In the genomic region with DNA sequence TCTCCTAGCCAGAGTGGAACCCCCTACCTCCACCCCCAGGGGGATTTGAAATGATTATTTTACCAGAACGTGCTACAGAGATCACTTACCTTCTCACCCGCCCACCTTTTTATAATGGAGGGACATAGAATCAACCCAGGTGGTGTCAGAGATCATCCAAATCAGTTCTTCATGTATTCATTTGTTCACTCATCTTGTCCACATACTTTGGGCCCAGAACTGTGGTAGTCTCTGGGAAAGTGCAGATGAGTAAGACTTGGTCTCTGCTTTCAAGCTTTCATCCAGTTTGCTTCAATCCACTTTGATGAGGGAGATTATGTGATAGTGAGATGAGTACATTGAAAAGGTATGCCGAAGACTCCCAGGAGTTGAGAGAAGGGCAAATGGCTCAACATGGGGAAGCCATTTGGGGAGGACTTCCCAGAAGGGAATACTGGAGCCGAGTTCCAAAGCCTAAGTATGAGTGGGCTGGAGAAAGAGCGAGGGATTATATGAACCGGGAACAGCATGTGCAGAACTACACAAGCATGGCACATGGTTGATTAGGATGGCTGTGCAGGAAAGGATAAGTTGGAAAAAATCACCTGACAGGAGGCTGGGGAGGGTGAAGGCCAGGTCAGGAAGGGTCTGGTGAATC, we compare ENCODE assay signal across 1 cellular context.
TF ChIP-seq lines count a peak whose summit lies in the region.

No MANE protein-coding gene starts in this region.

TF ChIP-seq in H1, 55 proteins besides CTCF, POLR2A, EP300 and RAD21:
- TF ChIP-seq CEBPB (IDR thresholded peaks at IDR 0.05; ENCODE audit: low read depth, low read length) (no peak), ZNF274 (IDR thresholded peaks at IDR 0.05; ENCODE audit: borderline replicate concordance, extremely low read depth, low read length) (no peak), HDAC2 (IDR thresholded peaks at IDR 0.05; ENCODE audit: borderline replicate concordance in 1 of 2, low read depth in 2 of 2, low read length in 2 of 2) (no peak), NANOG (IDR thresholded peaks at IDR 0.05; ENCODE audit: insufficient read depth, low read depth, low read length, poor library complexity, severe bottlenecking) (no peak), RXRA (IDR thresholded peaks at IDR 0.05; ENCODE audit: insufficient read depth, low read depth, low read length) (no peak), SUZ12 (IDR thresholded peaks at IDR 0.05; ENCODE audit: low read length) (no peak), FOSL1 (IDR thresholded peaks at IDR 0.05; ENCODE audit: insufficient read depth, low read depth, low read length) (no peak), BCL11A (IDR thresholded peaks at IDR 0.05; ENCODE audit: low read depth in 2 of 2, low read length in 2 of 2) (no peak), GABPA (IDR thresholded peaks at IDR 0.05; ENCODE audit: borderline replicate concordance, insufficient read depth, low read length) (no peak), JUN (IDR thresholded peaks at IDR 0.05; ENCODE audit: low read depth, low read length) (no peak), HDAC6 (IDR thresholded peaks at IDR 0.05; ENCODE audit: low read depth, low read length) (no peak), KDM5A (IDR thresholded peaks at IDR 0.05; ENCODE audit: low read length) (no peak), SRF (IDR thresholded peaks at IDR 0.05; ENCODE audit: low read depth, low read length) (no peak), SP1 (IDR thresholded peaks at IDR 0.05; ENCODE audit: low read depth, low read length) (no peak), POLR2AphosphoS5 (IDR thresholded peaks at IDR 0.05; ENCODE audit: low read depth, low read length) (no peak), CHD1 (IDR thresholded peaks at IDR 0.05; ENCODE audit: low read depth, low read length) (no peak), SP2 (IDR thresholded peaks at IDR 0.05; ENCODE audit: low read length) (no peak)
- TF ChIP-seq, protein P1, sequence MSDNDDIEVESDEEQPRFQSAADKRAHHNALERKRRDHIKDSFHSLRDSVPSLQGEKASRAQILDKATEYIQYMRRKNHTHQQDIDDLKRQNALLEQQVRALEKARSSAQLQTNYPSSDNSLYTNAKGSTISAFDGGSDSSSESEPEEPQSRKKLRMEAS (IDR thresholded peaks at IDR 0.05) = no peak
